In the genomic region with DNA sequence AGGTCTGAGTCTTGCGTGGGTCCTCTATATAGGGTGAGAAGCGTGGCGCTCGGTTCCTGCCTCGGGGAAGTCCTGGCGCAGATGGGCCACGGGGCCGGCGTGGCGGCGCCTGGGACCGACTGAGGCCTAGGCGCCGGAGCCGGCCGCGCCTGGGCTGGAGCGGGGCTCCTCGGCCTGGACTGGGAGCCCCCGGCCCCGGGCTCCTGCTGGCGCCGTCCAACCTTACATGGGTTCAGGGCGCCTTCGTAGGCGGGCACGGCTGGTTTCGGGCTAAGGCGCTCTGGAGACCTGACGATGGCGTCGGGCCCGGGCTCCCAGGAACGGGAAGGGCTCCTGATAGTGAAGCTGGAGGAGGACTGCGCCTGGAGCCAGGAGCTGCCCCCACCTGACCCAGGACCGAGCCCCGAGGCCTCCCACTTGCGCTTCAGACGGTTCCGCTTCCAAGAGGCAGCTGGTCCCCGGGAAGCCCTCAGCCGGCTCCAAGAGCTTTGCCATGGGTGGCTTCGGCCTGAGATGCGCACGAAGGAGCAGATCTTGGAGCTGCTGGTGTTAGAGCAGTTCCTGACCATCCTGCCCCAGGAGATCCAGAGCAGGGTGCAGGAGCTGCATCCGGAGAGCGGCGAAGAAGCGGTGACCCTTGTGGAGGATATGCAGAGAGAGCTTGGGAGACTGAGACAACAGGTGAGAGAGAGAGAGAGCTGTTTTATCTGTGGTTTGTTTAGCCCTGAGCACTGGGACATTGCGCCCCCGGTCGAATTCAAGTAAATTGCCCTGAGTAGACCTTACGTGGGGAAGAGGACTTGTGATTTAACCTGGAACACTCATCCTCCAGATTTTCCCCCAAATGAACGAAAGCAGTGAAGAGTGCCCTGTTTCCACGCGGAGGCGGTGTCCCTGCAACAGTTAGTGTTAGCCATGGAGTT, we compare ENCODE assay signal across 1 cellular context.
TF ChIP-seq lines count a peak whose summit lies in the region.

No MANE protein-coding gene starts in this region.

TF ChIP-seq in HepG2, 621 proteins besides CTCF, POLR2A, EP300 and RAD21 (continued from another document and continues in another):
- TF ChIP-seq, protein P1, sequence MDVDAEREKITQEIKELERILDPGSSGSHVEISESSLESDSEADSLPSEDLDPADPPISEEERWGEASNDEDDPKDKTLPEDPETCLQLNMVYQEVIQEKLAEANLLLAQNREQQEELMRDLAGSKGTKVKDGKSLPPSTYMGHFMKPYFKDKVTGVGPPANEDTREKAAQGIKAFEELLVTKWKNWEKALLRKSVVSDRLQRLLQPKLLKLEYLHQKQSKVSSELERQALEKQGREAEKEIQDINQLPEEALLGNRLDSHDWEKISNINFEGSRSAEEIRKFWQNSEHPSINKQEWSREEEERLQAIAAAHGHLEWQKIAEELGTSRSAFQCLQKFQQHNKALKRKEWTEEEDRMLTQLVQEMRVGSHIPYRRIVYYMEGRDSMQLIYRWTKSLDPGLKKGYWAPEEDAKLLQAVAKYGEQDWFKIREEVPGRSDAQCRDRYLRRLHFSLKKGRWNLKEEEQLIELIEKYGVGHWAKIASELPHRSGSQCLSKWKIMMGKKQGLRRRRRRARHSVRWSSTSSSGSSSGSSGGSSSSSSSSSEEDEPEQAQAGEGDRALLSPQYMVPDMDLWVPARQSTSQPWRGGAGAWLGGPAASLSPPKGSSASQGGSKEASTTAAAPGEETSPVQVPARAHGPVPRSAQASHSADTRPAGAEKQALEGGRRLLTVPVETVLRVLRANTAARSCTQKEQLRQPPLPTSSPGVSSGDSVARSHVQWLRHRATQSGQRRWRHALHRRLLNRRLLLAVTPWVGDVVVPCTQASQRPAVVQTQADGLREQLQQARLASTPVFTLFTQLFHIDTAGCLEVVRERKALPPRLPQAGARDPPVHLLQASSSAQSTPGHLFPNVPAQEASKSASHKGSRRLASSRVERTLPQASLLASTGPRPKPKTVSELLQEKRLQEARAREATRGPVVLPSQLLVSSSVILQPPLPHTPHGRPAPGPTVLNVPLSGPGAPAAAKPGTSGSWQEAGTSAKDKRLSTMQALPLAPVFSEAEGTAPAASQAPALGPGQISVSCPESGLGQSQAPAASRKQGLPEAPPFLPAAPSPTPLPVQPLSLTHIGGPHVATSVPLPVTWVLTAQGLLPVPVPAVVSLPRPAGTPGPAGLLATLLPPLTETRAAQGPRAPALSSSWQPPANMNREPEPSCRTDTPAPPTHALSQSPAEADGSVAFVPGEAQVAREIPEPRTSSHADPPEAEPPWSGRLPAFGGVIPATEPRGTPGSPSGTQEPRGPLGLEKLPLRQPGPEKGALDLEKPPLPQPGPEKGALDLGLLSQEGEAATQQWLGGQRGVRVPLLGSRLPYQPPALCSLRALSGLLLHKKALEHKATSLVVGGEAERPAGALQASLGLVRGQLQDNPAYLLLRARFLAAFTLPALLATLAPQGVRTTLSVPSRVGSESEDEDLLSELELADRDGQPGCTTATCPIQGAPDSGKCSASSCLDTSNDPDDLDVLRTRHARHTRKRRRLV (CRISPR knock-in tag; IDR thresholded peaks at IDR 0.05), result 0 out of 2 replicates have a peak, but pooled peaks have one; percentile 31
- TF ChIP-seq ZNF124 (CRISPR knock-in tag; IDR thresholded peaks at IDR 0.05), result no peak
- TF ChIP-seq, protein P2, sequence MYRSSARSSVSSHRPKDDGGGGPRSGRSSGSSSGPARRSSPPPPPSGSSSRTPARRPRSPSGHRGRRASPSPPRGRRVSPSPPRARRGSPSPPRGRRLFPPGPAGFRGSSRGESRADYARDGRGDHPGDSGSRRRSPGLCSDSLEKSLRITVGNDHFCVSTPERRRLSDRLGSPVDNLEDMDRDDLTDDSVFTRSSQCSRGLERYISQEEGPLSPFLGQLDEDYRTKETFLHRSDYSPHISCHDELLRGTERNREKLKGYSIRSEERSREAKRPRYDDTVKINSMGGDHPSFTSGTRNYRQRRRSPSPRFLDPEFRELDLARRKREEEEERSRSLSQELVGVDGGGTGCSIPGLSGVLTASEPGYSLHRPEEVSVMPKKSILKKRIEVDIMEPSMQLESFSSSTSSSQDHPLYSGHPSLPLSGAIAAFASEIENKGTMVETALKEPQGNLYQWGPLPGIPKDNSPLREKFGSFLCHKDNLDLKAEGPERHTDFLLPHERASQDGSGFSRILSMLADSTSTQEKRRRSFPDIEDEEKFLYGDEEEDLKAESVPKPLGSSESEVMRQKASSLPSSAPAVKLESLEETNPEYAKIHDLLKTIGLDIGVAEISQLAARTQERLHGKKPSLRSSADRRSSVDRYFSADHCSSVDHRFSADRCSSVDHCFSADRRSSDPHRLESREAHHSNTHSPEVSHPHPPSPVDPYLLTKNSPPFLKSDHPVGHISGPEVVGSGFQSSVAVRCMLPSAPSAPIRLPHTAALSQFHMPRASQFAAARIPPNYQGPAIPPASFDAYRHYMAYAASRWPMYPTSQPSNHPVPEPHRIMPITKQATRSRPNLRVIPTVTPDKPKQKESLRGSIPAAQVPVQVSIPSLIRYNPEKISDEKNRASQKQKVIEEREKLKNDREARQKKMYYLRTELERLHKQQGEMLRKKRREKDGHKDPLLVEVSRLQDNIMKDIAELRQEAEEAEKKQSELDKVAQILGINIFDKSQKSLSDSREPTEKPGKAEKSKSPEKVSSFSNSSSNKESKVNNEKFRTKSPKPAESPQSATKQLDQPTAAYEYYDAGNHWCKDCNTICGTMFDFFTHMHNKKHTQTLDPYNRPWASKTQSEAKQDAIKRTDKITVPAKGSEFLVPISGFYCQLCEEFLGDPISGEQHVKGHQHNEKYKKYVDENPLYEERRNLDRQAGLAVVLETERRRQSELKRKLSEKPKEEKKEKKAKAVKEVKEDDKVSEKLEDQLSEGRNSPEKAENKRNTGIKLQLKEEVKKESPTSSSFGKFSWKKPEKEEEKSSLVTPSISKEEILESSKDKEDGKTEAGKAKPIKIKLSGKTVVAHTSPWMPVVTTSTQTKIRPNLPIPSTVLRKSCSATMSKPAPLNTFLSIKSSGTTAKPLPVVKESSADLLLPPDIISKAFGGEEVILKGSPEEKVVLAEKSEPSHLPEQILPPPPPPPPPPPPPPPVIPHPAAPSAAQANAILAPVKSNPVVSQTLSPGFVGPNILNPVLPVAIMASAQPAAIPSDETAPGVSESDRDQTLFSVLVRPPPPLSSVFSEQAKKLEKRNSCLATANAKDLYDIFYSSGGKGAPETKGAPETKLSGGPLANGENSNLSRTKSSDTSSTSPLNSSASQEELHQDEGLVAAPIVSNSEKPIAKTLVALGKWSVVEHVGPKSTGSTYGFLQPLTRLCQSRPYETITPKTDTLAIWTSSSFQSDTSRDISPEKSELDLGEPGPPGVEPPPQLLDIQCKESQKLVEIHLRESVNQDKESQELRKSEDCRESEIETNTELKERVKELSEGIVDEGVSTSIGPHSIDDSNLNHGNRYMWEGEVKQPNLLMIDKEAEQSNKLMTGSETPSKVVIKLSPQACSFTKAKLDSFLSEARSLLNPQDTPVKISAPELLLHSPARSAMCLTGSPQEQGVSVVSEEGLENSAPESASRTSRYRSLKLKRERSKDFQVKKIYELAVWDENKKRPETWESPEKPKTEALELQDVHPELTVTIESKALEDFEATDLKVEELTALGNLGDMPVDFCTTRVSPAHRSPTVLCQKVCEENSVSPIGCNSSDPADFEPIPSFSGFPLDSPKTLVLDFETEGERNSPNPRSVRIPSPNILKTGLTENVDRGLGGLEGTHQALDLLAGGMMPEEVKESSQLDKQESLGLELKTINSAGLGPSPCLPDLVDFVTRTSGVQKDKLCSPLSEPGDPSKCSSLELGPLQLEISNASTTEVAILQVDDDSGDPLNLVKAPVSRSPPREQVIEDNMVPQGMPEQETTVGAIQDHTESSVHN (CRISPR knock-in tag; IDR thresholded peaks at IDR 0.05), result no peak
- TF ChIP-seq ZNF629 (CRISPR knock-in tag; conservative IDR thresholded peaks at IDR 0.05), result no peak
- no peak for TF ChIP-seq ZEB1 (IDR thresholded peaks at IDR 0.05; ENCODE audit: insufficient replicate concordance, low read depth)
- TF ChIP-seq ZNF235 (CRISPR knock-in tag; IDR thresholded peaks at IDR 0.05; ENCODE audit: borderline replicate concordance), result 0 out of 2 replicates have a peak, but pooled peaks have one; percentile 21
- no peak for TF ChIP-seq ZNF10 (CRISPR knock-in tag; IDR thresholded peaks at IDR 0.05; ENCODE audit: borderline replicate concordance, low read depth)
- TF ChIP-seq ZNF317 (CRISPR knock-in tag; IDR thresholded peaks at IDR 0.05), result peak; percentile 22; the same call in 1 of the 2 replicates
- no peak for TF ChIP-seq ZFP82 (CRISPR knock-in tag; IDR thresholded peaks at IDR 0.05; ENCODE audit: borderline replicate concordance)
- no peak for TF ChIP-seq STAT5B (CRISPR knock-in tag; IDR thresholded peaks at IDR 0.05)
- TF ChIP-seq PHF8 (CRISPR knock-in tag; IDR thresholded peaks at IDR 0.05), result peak; percentile 81
- TF ChIP-seq EZH2 (conservative IDR thresholded peaks at IDR 0.05; ENCODE audit: low read depth, low read length), result no peak
- TF ChIP-seq ZNF557 (CRISPR knock-in tag; IDR thresholded peaks at IDR 0.05), result no peak
- peak; percentile 34; the same call in 1 of the 2 replicates for TF ChIP-seq SRY (CRISPR knock-in tag; IDR thresholded peaks at IDR 0.05)
- TF ChIP-seq, protein P3, sequence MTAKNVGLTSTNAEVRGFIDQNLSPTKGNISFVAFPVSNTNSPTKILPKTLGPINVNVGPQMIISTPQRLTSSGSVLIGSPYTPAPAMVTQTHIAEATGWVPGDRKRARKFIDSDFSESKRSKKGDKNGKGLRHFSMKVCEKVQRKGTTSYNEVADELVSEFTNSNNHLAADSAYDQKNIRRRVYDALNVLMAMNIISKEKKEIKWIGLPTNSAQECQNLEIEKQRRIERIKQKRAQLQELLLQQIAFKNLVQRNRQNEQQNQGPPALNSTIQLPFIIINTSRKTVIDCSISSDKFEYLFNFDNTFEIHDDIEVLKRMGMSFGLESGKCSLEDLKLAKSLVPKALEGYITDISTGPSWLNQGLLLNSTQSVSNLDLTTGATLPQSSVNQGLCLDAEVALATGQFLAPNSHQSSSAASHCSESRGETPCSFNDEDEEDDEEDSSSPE (CRISPR knock-in tag; IDR thresholded peaks at IDR 0.05), result 0 out of 2 replicates have a peak, but pooled peaks have one; percentile 1
- TF ChIP-seq, protein P4, sequence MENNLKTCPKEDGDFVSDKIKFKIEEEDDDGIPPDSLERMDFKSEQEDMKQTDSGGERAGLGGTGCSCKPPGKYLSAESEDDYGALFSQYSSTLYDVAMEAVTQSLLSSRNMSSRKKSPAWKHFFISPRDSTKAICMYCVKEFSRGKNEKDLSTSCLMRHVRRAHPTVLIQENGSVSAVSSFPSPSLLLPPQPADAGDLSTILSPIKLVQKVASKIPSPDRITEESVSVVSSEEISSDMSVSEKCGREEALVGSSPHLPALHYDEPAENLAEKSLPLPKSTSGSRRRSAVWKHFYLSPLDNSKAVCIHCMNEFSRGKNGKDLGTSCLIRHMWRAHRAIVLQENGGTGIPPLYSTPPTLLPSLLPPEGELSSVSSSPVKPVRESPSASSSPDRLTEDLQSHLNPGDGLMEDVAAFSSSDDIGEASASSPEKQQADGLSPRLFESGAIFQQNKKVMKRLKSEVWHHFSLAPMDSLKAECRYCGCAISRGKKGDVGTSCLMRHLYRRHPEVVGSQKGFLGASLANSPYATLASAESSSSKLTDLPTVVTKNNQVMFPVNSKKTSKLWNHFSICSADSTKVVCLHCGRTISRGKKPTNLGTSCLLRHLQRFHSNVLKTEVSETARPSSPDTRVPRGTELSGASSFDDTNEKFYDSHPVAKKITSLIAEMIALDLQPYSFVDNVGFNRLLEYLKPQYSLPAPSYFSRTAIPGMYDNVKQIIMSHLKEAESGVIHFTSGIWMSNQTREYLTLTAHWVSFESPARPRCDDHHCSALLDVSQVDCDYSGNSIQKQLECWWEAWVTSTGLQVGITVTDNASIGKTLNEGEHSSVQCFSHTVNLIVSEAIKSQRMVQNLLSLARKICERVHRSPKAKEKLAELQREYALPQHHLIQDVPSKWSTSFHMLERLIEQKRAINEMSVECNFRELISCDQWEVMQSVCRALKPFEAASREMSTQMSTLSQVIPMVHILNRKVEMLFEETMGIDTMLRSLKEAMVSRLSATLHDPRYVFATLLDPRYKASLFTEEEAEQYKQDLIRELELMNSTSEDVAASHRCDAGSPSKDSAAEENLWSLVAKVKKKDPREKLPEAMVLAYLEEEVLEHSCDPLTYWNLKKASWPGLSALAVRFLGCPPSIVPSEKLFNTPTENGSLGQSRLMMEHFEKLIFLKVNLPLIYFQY (CRISPR knock-in tag; IDR thresholded peaks at IDR 0.05; ENCODE audit: borderline replicate concordance), result no peak
- TF ChIP-seq ZNF256 (CRISPR knock-in tag; conservative IDR thresholded peaks at IDR 0.05), result no peak
- TF ChIP-seq, protein P5, sequence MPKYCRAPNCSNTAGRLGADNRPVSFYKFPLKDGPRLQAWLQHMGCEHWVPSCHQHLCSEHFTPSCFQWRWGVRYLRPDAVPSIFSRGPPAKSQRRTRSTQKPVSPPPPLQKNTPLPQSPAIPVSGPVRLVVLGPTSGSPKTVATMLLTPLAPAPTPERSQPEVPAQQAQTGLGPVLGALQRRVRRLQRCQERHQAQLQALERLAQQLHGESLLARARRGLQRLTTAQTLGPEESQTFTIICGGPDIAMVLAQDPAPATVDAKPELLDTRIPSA (CRISPR knock-in tag; IDR thresholded peaks at IDR 0.05; ENCODE audit: borderline replicate concordance), result no peak
- TF ChIP-seq ZNF614 (CRISPR knock-in tag; IDR thresholded peaks at IDR 0.05; ENCODE audit: borderline replicate concordance), result no peak
- TF ChIP-seq ETV5 (CRISPR knock-in tag; IDR thresholded peaks at IDR 0.05; ENCODE audit: borderline replicate concordance), result no peak
- TF ChIP-seq HES4 (CRISPR knock-in tag; IDR thresholded peaks at IDR 0.05; ENCODE audit: borderline replicate concordance), result 0 out of 2 replicates have a peak, but pooled peaks have one; percentile 47
- TF ChIP-seq, protein P6, sequence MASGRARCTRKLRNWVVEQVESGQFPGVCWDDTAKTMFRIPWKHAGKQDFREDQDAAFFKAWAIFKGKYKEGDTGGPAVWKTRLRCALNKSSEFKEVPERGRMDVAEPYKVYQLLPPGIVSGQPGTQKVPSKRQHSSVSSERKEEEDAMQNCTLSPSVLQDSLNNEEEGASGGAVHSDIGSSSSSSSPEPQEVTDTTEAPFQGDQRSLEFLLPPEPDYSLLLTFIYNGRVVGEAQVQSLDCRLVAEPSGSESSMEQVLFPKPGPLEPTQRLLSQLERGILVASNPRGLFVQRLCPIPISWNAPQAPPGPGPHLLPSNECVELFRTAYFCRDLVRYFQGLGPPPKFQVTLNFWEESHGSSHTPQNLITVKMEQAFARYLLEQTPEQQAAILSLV (CRISPR knock-in tag; IDR thresholded peaks at IDR 0.05; ENCODE audit: borderline replicate concordance), result peak; percentile 81; the same call in 1 of the 2 replicates
- TF ChIP-seq ZNF543 (CRISPR knock-in tag; IDR thresholded peaks at IDR 0.05), result peak; percentile 17; the same call in 1 of the 2 replicates
- TF ChIP-seq TAF1 (CRISPR knock-in tag; IDR thresholded peaks at IDR 0.05), result no peak
- TF ChIP-seq MTF2 (CRISPR knock-in tag; IDR thresholded peaks at IDR 0.05; ENCODE audit: borderline replicate concordance), result 0 out of 2 replicates have a peak, but pooled peaks have one; percentile 2
